In genomic region chr3:20924646-20925395, GRCh38 we compare ENCODE assay signal across 16 cellular contexts.
DNase-seq lines count a peak whose midpoint lies in the region; TF ChIP-seq lines count a peak whose summit lies in the region.
"Had no signal": no experiment of that assay in that cellular context is flagged by ENCODE, and none has a peak within 500 bp of the region (broad histone marks: within the 10 kb centered on the region; RNA-seq: fewer than 3 reads in every experiment).

No MANE protein-coding gene starts in this region.

- no peak overlapping the region for H3K14ac ChIP-seq in mesenchymal stem cell (ENCODE audit: low read length in 2 of 2)

- no peak overlapping the region for H3K4me3 ChIP-seq in AG10803 (ENCODE audit: low read length)
- no peak overlapping the region for H3K4me3 ChIP-seq in mesenchymal stem cell (ENCODE audit: insufficient read depth in 1 of 2, low read depth in 1 of 2, low read length in 2 of 2)

- H3K23ac ChIP-seq in mesenchymal stem cell (ENCODE audit: low read length in 2 of 2), result no peak overlapping the region

- no peak overlapping the region for H3K4ac ChIP-seq in mesenchymal stem cell (ENCODE audit: low read depth in 1 of 2, low read length in 2 of 2)

- no peaks in the 10 kb centered on the region for H3K27me3 ChIP-seq in mesenchymal stem cell (ENCODE audit: control insufficient read depth in 1 of 2, insufficient read depth in 1 of 2, low read length in 2 of 2)

- no peak overlapping the region for H2BK5ac ChIP-seq in mesenchymal stem cell (ENCODE audit: low read depth, low read length, poor library complexity, severe bottlenecking)

- H3K9ac ChIP-seq in mesenchymal stem cell (ENCODE audit: low read length), result no peak overlapping the region

- no peak overlapping the region for H2AFZ ChIP-seq in mesenchymal stem cell (ENCODE audit: low read depth, low read length)

- H3K36me3 ChIP-seq in mesenchymal stem cell (ENCODE audit: control insufficient read depth in 1 of 2, insufficient read depth in 2 of 2, low read depth in 1 of 2, low read length in 2 of 2), result no peaks in the 10 kb centered on the region

- H2BK12ac ChIP-seq in mesenchymal stem cell (ENCODE audit: low read length in 2 of 2), result no peak overlapping the region

- no peak overlapping the region for H2BK15ac ChIP-seq in mesenchymal stem cell (ENCODE audit: low read depth, poor library complexity, severe bottlenecking)

- 73% methylated on average over 5 of the region's 5 CpGs for WGBS in mesenchymal stem cell

- H2BK120ac ChIP-seq in mesenchymal stem cell (ENCODE audit: low read depth, low read length), result no peak overlapping the region

- peak; percentile 12 for DNase-seq in AG10803 (ENCODE audit: low read depth)
- peak; percentile 36 for DNase-seq in M059J (ENCODE audit: low read depth)
- peak; percentile 18 for DNase-seq in astrocyte of the hippocampus (ENCODE audit: low read depth, low spot score)
- peak; percentile 62 for DNase-seq in islet precursor cell
- DNase-seq in mesenchymal stem cell, result no peak
- DNase-seq in NCI-H187 treated with DMSO at 0.1 percent for 48 hours (lab: John Stamatoyannopoulos, UW), result no peak
- DNase-seq in Ammon's horn (ENCODE audit: low spot score), result no peak
- no peak for DNase-seq in NCI-H446 (lab: John Stamatoyannopoulos, UW)
- DNase-seq: HCEC 1CT, IMR-90, MV-4-11, NCI-H1436 treated with DMSO at 0.1 percent for 48 hours, NCI-H2081 treated with DMSO at 0.1 percent for 48 hours, NCI-H345, NCI-H82, SIG-M5 had no signal

- no peak overlapping the region for H4K91ac ChIP-seq in mesenchymal stem cell (ENCODE audit: low read length)

- no peaks in the 10 kb centered on the region for H3K79me1 ChIP-seq in mesenchymal stem cell (replicated peaks; ENCODE audit: low read length, poor library complexity, severe bottlenecking)

- no peak overlapping the region for H3K27ac ChIP-seq in mesenchymal stem cell (ENCODE audit: low read length, poor library complexity, severe bottlenecking)

- H3K4me1 ChIP-seq in mesenchymal stem cell (ENCODE audit: control insufficient read depth, insufficient read depth, low read depth, low read length), result no peaks in the 10 kb centered on the region

- no peak overlapping the region for H4K8ac ChIP-seq in mesenchymal stem cell (ENCODE audit: low read length)

- no peak overlapping the region for H3K4me2 ChIP-seq in mesenchymal stem cell (ENCODE audit: low read length, poor library complexity, severe bottlenecking)

- no peak overlapping the region for H3K18ac ChIP-seq in mesenchymal stem cell (ENCODE audit: low read depth in 1 of 2, low read length in 2 of 2)

- H3K9me3 ChIP-seq in mesenchymal stem cell (ENCODE audit: control insufficient read depth, low read length), result peaks cover 5% of the 10 kb centered on the region

- no peak for TF ChIP-seq CTCF in AG10803 (conservative IDR thresholded peaks at IDR 0.05; ENCODE audit: low read length)

- H2AK5ac ChIP-seq in mesenchymal stem cell (ENCODE audit: low read length, severe bottlenecking), result no peak overlapping the region

Comparison
In these comparisons a context has a peak if more than half of its experiments do, and no peak if none do; other contexts are left out.
1. DNase-seq: peak in AG10803 (single experiment), M059J (single experiment), astrocyte of the hippocampus (single experiment) and islet precursor cell (single experiment); none in mesenchymal stem cell (single experiment), NCI-H187 treated with DMSO at 0.1 percent for 48 hours (single experiment), Ammon's horn (single experiment) and NCI-H446 (0 of 2).